In genomic region chr6:56570434-56571359, GRCh38 we compare ENCODE assay signal across 8 cellular contexts.
DNase-seq lines count a peak whose midpoint lies in the region; ATAC-seq, FAIRE-seq and TF ChIP-seq lines count a peak whose summit lies in the region.

No MANE protein-coding gene starts in this region.

- H2BK120ac ChIP-seq in neuronal stem cell (ENCODE audit: low read depth, low read length), result no peak overlapping the region

- no peak overlapping the region for H3K4me3 ChIP-seq in PC-9
- no peak overlapping the region for H3K4me3 ChIP-seq in pancreas
- no peak overlapping the region for H3K4me3 ChIP-seq in neuronal stem cell (ENCODE audit: low read length in 2 of 2)

- H3K27ac ChIP-seq in PC-9 (no peak overlapping the region), pancreas (no peak overlapping the region), neuronal stem cell (replicated peaks; ENCODE audit: low read length) (no peak overlapping the region)

- no peak overlapping the region for H3K18ac ChIP-seq in neuronal stem cell (ENCODE audit: low read length)

- H4K91ac ChIP-seq in neuronal stem cell (ENCODE audit: low read depth, low read length, poor library complexity), result no peak overlapping the region

- no peaks in the 10 kb centered on the region; the same call in 1 of the 2 replicates for H3K36me3 ChIP-seq in PC-9 (ENCODE audit: low read depth)
- no peaks in the 10 kb centered on the region for H3K36me3 ChIP-seq in pancreas
- H3K36me3 ChIP-seq in neuronal stem cell (replicated peaks in 1 of 2; ENCODE audit: control insufficient read depth in 2 of 2, insufficient read depth in 2 of 2, low read length in 2 of 2), result peaks cover 4 to 66% of the 10 kb centered on the region in 2 donors

- H3F3A ChIP-seq in PC-9 (ENCODE audit: insufficient read depth, low read depth), result 0 out of 2 replicates have a peak, but pooled peaks cover 4% of the 10 kb centered on the region

- no peak for TF ChIP-seq POLR2A in erythroblast (IDR thresholded peaks at IDR 0.05; ENCODE audit: low read length)

- no peaks in the 10 kb centered on the region; the same call in 1 of the 2 replicates for H4K20me1 ChIP-seq in PC-9 (ENCODE audit: insufficient read depth)

- no TSS peak for BruUV-seq in PC-9 (replicated peaks; lab: Mats Ljungman, UMichigan)

- H3K23ac ChIP-seq in neuronal stem cell (ENCODE audit: low read depth, low read length, poor library complexity), result no peak overlapping the region

- CTCF ChIA-PET in GM10248 (lab: Yijun Ruan, JAX) (interaction anchor here (0.6 to 3.2 kb wide), 32 partner anchors 9 to 281 kb away, joined by 3 to 28 read pairs (median 3); no protein-coding TSS in a partner anchor), PC-9 (lab: Charles Lee) (interaction anchor here (0.6 kb wide), 2 partner anchors 201 to 670 kb away, joined by 3 to 19 read pairs; no protein-coding TSS in a partner anchor)

- intact Hi-C loops in PC-9 (cut with micrococcal nuclease; ENCODE audit: unreplicated experiment) (loop anchor here (1.0 to 10.0 kb wide), 2 partner anchors 211 to 586 kb away; no protein-coding TSS in a partner anchor), pancreas (cut with DNase I) (loop anchor here in 1 of 3 donors (10.0 kb wide), 1 partner anchor 216 kb away; no protein-coding TSS in a partner anchor)

- TF ChIP-seq CTCF in GM10248 (IDR thresholded peaks at IDR 0.05; ENCODE audit: control extremely low read depth, extremely low read depth, low read depth, missing control alignments), result no peak
- peak; percentile 71 for TF ChIP-seq CTCF in PC-9 (conservative IDR thresholded peaks at IDR 0.05)
- TF ChIP-seq CTCF in pancreas (IDR thresholded peaks at IDR 0.05), result peak; percentile 20 to 54 (median 35)

- H2AK5ac ChIP-seq in neuronal stem cell (ENCODE audit: low read depth, low read length), result no peak overlapping the region

- H3K9ac ChIP-seq in neuronal stem cell (ENCODE audit: low read depth, low read length, poor library complexity), result no peak overlapping the region

- H3K27me3 ChIP-seq in PC-9 (ENCODE audit: insufficient read depth, low read depth) (no peaks in the 10 kb centered on the region), pancreas (no peaks in the 10 kb centered on the region), neuronal stem cell (ENCODE audit: control insufficient read depth in 3 of 3, insufficient read depth in 3 of 3, low read depth in 1 of 3, low read length in 3 of 3) (no peaks in the 10 kb centered on the region)

- no peak overlapping the region for H4K8ac ChIP-seq in neuronal stem cell (ENCODE audit: low read depth, low read length)

- no peak overlapping the region for H3K4ac ChIP-seq in neuronal stem cell (ENCODE audit: low read length)

- no peaks in the 10 kb centered on the region for H3K9me2 ChIP-seq in PC-9 (ENCODE audit: insufficient read depth)

- 43 to 44% methylated on average over 8 of the region's 8 CpGs for WGBS in pancreas, 2 donors
- no CpG with 5 or more reads among the region's 8 CpGs for WGBS in neuronal stem cell (ENCODE audit: extremely low coverage in 2 of 2, insufficient read length in 2 of 2, insufficient replicate concordance in 1 of 2), 2 donors

- ATAC-seq in GM21515 (IDR thresholded peaks at IDR 0.05; ENCODE audit: unreplicated experiment) (peak; percentile 90), pancreas (peak; percentile 60 to 91 (median 86))

- H3K4me1 ChIP-seq in PC-9 (replicated peaks; ENCODE audit: insufficient read depth) (no peaks in the 10 kb centered on the region), pancreas (no peaks in the 10 kb centered on the region), neuronal stem cell (ENCODE audit: control insufficient read depth in 2 of 2, insufficient read depth in 1 of 2, low read depth in 1 of 2, low read length in 2 of 2) (peaks cover 1 to 3% of the 10 kb centered on the region in 2 donors)

- no peaks in the 10 kb centered on the region for H3K79me2 ChIP-seq in PC-9 (ENCODE audit: low read depth)

- H2BK5ac ChIP-seq in neuronal stem cell (ENCODE audit: low read length), result no peak overlapping the region

- H3K9me3 ChIP-seq in PC-9 (ENCODE audit: insufficient read depth, low read depth) (no peaks in the 10 kb centered on the region), pancreas (no peaks in the 10 kb centered on the region), neuronal stem cell (replicated peaks in 1 of 2; ENCODE audit: control insufficient read depth in 2 of 2, insufficient read depth in 1 of 2, low read depth in 1 of 2, low read length in 2 of 2) (no peaks in the 10 kb centered on the region)

- peak; percentile 34 for FAIRE-seq in pancreas (lab: Jason Lieb, UNC)

- H3K79me1 ChIP-seq in neuronal stem cell (ENCODE audit: low read depth, low read length), result no peaks in the 10 kb centered on the region

- no peak overlapping the region for H2BK12ac ChIP-seq in neuronal stem cell (ENCODE audit: low read length)

- POLR2A ChIA-PET in GM10248 (lab: Yijun Ruan, JAX) (no interaction called here), PC-9 (lab: Charles Lee; ENCODE audit: unreplicated experiment) (interaction anchor here (0.6 kb wide), 1 partner anchor 213 kb away, joined by 3 read pairs; no protein-coding TSS in a partner anchor)

- H3K4me2 ChIP-seq in PC-9 (no peak overlapping the region), neuronal stem cell (ENCODE audit: insufficient read depth, low read length, poor library complexity, severe bottlenecking) (no peak overlapping the region)

- H2BK15ac ChIP-seq in neuronal stem cell (ENCODE audit: low read length), result no peak overlapping the region

- DNase-seq in GM10248 (ENCODE audit: extremely low spot score) (peak; percentile 30), HT-29 (ENCODE audit: low spot score) (peak; percentile 73), PC-9 (no peak), erythroblast (lab: John Stamatoyannopoulos, UW) (peak; percentile 44 to 57), pancreas (no peak), neuronal stem cell (ENCODE audit: low spot score) (no peak), midbrain (lab: John Stamatoyannopoulos, UW) (no peak)

- H2AFZ ChIP-seq in PC-9 (no peak overlapping the region), neuronal stem cell (ENCODE audit: low read length) (no peak overlapping the region)

- H3K14ac ChIP-seq in neuronal stem cell (ENCODE audit: low read length), result no peak overlapping the region

Comparison
In these comparisons a context has a peak if more than half of its experiments do, and no peak if none do; other contexts are left out.
1. DNase-seq: peak in GM10248 (single experiment), HT-29 (single experiment) and erythroblast (2 of 2); none in PC-9 (0 of 2), pancreas (0 of 6), neuronal stem cell (single experiment) and midbrain (single experiment).